In the genomic region with DNA sequence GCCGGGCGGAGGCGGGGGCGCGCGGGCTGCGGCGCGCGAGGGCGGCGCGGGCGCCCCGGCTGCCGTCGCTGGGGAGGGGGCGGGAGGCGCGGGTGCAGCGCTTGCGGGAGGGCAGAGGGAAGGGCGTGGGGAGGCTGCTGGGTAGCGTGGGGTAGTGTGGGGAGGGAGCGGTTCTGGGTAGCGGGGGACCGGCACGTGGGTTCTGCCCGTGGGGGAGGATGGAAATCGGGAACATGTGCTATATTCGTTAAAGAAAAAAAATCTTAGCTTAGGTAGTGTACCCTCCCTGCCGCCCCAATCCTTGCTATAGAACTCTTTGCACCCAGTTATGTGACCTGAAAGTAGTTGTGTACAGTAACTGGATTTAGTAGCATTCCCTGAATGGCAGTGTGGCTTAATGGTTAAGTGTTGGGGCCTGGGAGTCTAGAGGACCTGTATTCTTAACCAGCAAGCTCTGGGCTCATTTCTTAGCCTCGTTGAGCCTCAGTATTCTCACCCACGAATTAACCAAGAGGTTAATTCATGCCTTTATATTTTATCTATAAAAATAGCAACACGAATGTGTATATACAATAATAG, we compare ENCODE assay signal across 9 cellular contexts. TPM values are rescaled to one million over a fixed set of nuclear protein-coding genes. Genes with fewer than 3 reads are reported as not detected.
DNase-seq lines count a peak whose midpoint lies in the region; ATAC-seq and TF ChIP-seq lines count a peak whose summit lies in the region.
"Had no signal": no experiment of that assay in that cellular context is flagged by ENCODE, and none has a peak within 500 bp of the region (broad histone marks: within the 10 kb centered on the region; RNA-seq: fewer than 3 reads in every experiment).

No MANE protein-coding gene starts in this region.

- H3K4me3 ChIP-seq in WERI-Rb-1 (ENCODE audit: low read depth, low read length) = peak overlapping the region; percentile 71
- peak overlapping the region; percentile 25 for H3K4me3 ChIP-seq in mucosa of stomach (ENCODE audit: low read length)

- H3K9me3 ChIP-seq in WERI-Rb-1 (ENCODE audit: severe bottlenecking) (no peaks in the 10 kb centered on the region), mucosa of stomach (ENCODE audit: control insufficient read depth, low read length) (no peaks in the 10 kb centered on the region)

- peaks cover 16% of the 10 kb centered on the region for H3K36me3 ChIP-seq in WERI-Rb-1
- H3K36me3 ChIP-seq in mucosa of stomach (ENCODE audit: control insufficient read depth, insufficient read depth, low read length) = no peaks in the 10 kb centered on the region

- peak overlapping the region; percentile 53 for H3K27ac ChIP-seq in WERI-Rb-1

- no peaks in the 10 kb centered on the region for H3K27me3 ChIP-seq in WERI-Rb-1 (ENCODE audit: insufficient read depth, low read depth, severe bottlenecking)
- H3K27me3 ChIP-seq in mucosa of stomach (ENCODE audit: control insufficient read depth, insufficient read depth, low read length) = no peaks in the 10 kb centered on the region

- H3K9ac ChIP-seq in mucosa of stomach (ENCODE audit: low read length) = peak overlapping the region; percentile 59

- peak; percentile 8 for ATAC-seq in HG02973 (IDR thresholded peaks at IDR 0.05; ENCODE audit: unreplicated experiment)

- TF ChIP-seq CTCF in WERI-Rb-1 (IDR thresholded peaks at IDR 0.05; ENCODE audit: low read depth, low read length) = no peak

- H3K4me1 ChIP-seq in mucosa of stomach (ENCODE audit: control insufficient read depth, insufficient read depth, low read length) = peaks cover 32% of the 10 kb centered on the region

- DNase-seq in CMK (ENCODE audit: low read depth) (peak; percentile 15), WERI-Rb-1 (peak; percentile 36), dermis blood vessel endothelial cell (peak; percentile 33), NCI-H526 treated with DMSO at 0.1 percent for 48 hours (lab: John Stamatoyannopoulos, UW) (no peak), GM19238 (ENCODE audit: insufficient read length, low spot score) (no peak)
- peak; percentile 0 to 4 for DNase-seq in stimulated activated CD8-positive, alpha-beta memory T cell treated with anti-CD3 and anti-CD28 coated beads, Interleukin-7, amount 100 ng/mL, for 1 hour (ENCODE audit: low read depth in 2 of 2)

RNA-seq across cellular contexts. Expression of a gene that starts 0.6 kb away (rescaled TPM):
- 53.9 and 72.3 TPM in 2 replicates for total RNA-seq in dermis blood vessel endothelial cell

RNA-seq across cellular contexts. Expression of a gene that starts 48.1 kb away (rescaled TPM):
- not detected in 2 replicates for total RNA-seq in dermis blood vessel endothelial cell
- total RNA-seq: NCI-H460 had no signal

Comparison
In these comparisons a context has a peak if more than half of its experiments do, and no peak if none do; other contexts are left out.
1. DNase-seq: peak in CMK (single experiment), WERI-Rb-1 (single experiment), dermis blood vessel endothelial cell (single experiment) and stimulated activated CD8-positive, alpha-beta memory T cell treated with anti-CD3 and anti-CD28 coated beads, Interleukin-7, amount 100 ng/mL, for 1 hour (2 of 2); none in NCI-H526 treated with DMSO at 0.1 percent for 48 hours (single experiment) and GM19238 (single experiment).